11 cellular contexts compared by ENCODE assay signal in genomic region chr12:21992823-21993222, GRCh38. TPM values are rescaled to one million over a fixed set of nuclear protein-coding genes. Genes with fewer than 3 reads are reported as not detected.
A peak's percentile ranks its signal among the peaks of the same experiment; 100 is the strongest.
DNase-seq lines count a peak whose midpoint lies in the region; ATAC-seq and TF ChIP-seq lines count a peak whose summit lies in the region.
"Had no signal": no experiment of that assay in that cellular context is flagged by ENCODE, and none has a peak within 500 bp of the region (broad histone marks: within the 10 kb centered on the region; RNA-seq: fewer than 3 reads in every experiment).

No MANE protein-coding gene starts in this region.

- no peak overlapping the region for H3K4me3 ChIP-seq in OCI-LY1 (ENCODE audit: low read depth, low read length, poor library complexity, severe bottlenecking)
- H3K4me3 ChIP-seq in osteoblast (ENCODE audit: insufficient read depth, low read length): no peak overlapping the region
- H3K4me3 ChIP-seq: A549 had no signal

- TF ChIP-seq CTCF in OCI-LY1 (IDR thresholded peaks at IDR 0.05; ENCODE audit: low read length) (no peak), osteoblast (IDR thresholded peaks at IDR 0.05; ENCODE audit: extremely low read depth, low read depth, low read length) (no peak), omental fat pad (IDR thresholded peaks at IDR 0.05) (no peak)

- H3K27ac ChIP-seq in OCI-LY1 (ENCODE audit: low read depth, low read length, poor library complexity, severe bottlenecking): no peak overlapping the region
- no peak overlapping the region for H3K27ac ChIP-seq in osteoblast (ENCODE audit: low read depth, low read length)
- H3K27ac ChIP-seq: A549 had no signal

- H2AFZ ChIP-seq in OCI-LY1 (ENCODE audit: low read length): peak overlapping the region; percentile 69; the same call in 1 of the 2 replicates
- peak overlapping the region; percentile 33 for H2AFZ ChIP-seq in osteoblast (ENCODE audit: low read length)

- peak; percentile 69 for ATAC-seq in HG02884 (IDR thresholded peaks at IDR 0.05; ENCODE audit: unreplicated experiment)
- no peak for ATAC-seq in omental fat pad (ENCODE audit: low FRiP score)
- ATAC-seq: A549 had no signal

- H3K36me3 ChIP-seq in OCI-LY1 (ENCODE audit: insufficient read depth, low read length) (no peaks in the 10 kb centered on the region), osteoblast (ENCODE audit: insufficient read depth, low read length) (no peaks in the 10 kb centered on the region)

- H3K79me2 ChIP-seq in OCI-LY1 (ENCODE audit: insufficient read depth, low read length) (no peaks in the 10 kb centered on the region), osteoblast (ENCODE audit: insufficient read depth, low read length) (no peaks in the 10 kb centered on the region)

- H3K27me3 ChIP-seq in OCI-LY1 (ENCODE audit: insufficient read depth, low read length): no peaks in the 10 kb centered on the region
- H3K27me3 ChIP-seq in osteoblast (ENCODE audit: insufficient read depth, low read length): no peaks in the 10 kb centered on the region

- H3K9me2 ChIP-seq in OCI-LY1 (ENCODE audit: low read depth, low read length): no peaks in the 10 kb centered on the region

- no peak overlapping the region for H3K9ac ChIP-seq in OCI-LY1 (ENCODE audit: low read length)

- DNase-seq in SIG-M5 treated with dmso at 0.1 percent for 504 hours (lab: John Stamatoyannopoulos, UW; ENCODE audit: unreplicated experiment) (peak; percentile 68), SIG-M5 (lab: John Stamatoyannopoulos, UW) (no peak), osteoblast (ENCODE audit: insufficient read length, low spot score, missing footprints) (no peak), omental fat pad (ENCODE audit: low spot score) (no peak), NCI-H128 (lab: John Stamatoyannopoulos, UW; ENCODE audit: unreplicated experiment) (no peak)
- DNase-seq in activated CD4-positive, alpha-beta T cell treated with anti-CD3 and anti-CD28 coated beads, Interleukin-2, amount 50 U/mL, for 1 hour: no peak
- DNase-seq: activated CD4-positive, alpha-beta memory T cell treated with anti-CD3 and anti-CD28 coated beads, Interleukin-2, amount 10 ng/mL, durations not matched to agents 7 days and 5 days; NCI-H2171 had no signal

- H3K9me3 ChIP-seq in OCI-LY1 (ENCODE audit: low read length) (no peaks in the 10 kb centered on the region), osteoblast (ENCODE audit: low read depth, low read length) (no peaks in the 10 kb centered on the region)
- H3K9me3 ChIP-seq: A549 had no signal

- H3K4me2 ChIP-seq in OCI-LY1 (ENCODE audit: low read length): no peak overlapping the region
- no peak overlapping the region for H3K4me2 ChIP-seq in osteoblast (ENCODE audit: insufficient read depth, low read length)
- H3K4me2 ChIP-seq: A549 had no signal

- H3K4me1 ChIP-seq in OCI-LY1 (ENCODE audit: insufficient read depth, low read length, severe bottlenecking) (no peaks in the 10 kb centered on the region), osteoblast (ENCODE audit: insufficient read depth, low read length) (no peaks in the 10 kb centered on the region)
- H3K4me1 ChIP-seq: A549 had no signal

- H4K20me1 ChIP-seq in OCI-LY1 (ENCODE audit: insufficient read depth, low read length) (no peaks in the 10 kb centered on the region), osteoblast (ENCODE audit: insufficient read depth, low read length) (no peaks in the 10 kb centered on the region)

- H3F3A ChIP-seq in OCI-LY1 (ENCODE audit: insufficient read depth, low read length): no peaks in the 10 kb centered on the region

RNA-seq across cellular contexts. Expression of gene ABCC9, which starts 51.6 kb away (rescaled TPM):
- total RNA-seq in osteoblast: 14.5 and 28.3 TPM in 2 replicates
- 10 to 100 TPM; 37.9 to 64.2 (median 54.4) TPM for total RNA-seq in omental fat pad
- total RNA-seq: activated CD4-positive, alpha-beta memory T cell treated with anti-CD3 and anti-CD28 coated beads, Interleukin-2, amount 10 ng/mL, durations not matched to agents 7 days and 5 days had no signal

RNA-seq across cellular contexts. Expression of gene CMAS, which starts 53.2 kb away (rescaled TPM):
- 16.8 and 20.6 TPM in 2 replicates for total RNA-seq in osteoblast
- 10 to 100 TPM; 15.4 to 25.9 (median 18.9) TPM for total RNA-seq in omental fat pad
